In the genomic region with DNA sequence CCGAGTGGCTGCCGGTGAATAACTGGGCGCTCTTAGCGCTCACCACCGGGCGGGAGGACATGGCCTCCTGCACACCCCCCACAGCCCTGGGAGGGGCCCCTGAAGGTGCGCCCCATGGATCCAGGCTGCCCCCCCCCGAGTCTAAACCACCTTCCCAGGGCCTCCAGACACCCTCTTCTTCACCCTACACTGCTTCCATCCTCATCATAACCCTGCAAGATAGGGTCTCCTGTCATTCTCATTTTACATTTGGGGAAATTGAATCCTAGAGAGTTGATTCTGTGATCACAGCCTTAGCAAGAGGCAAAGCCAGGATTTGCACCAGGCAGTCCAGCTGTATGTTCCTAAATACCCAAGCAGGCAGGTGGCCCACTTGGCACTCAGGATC, we compare ENCODE assay signal across 16 cellular contexts.
DNase-seq lines count a peak whose midpoint lies in the region; ATAC-seq and TF ChIP-seq lines count a peak whose summit lies in the region.
"Had no signal": no experiment of that assay in that cellular context is flagged by ENCODE, and none has a peak within 500 bp of the region (broad histone marks: within the 10 kb centered on the region; RNA-seq: fewer than 3 reads in every experiment).

No MANE protein-coding gene starts in this region.

- H3K36me3 ChIP-seq in CD8-positive, alpha-beta memory T cell (ENCODE audit: insufficient read depth, low read length), result no peaks in the 10 kb centered on the region
- peaks cover 3 to 17% (median 5%) of the 10 kb centered on the region in 4 donors for H3K36me3 ChIP-seq in sigmoid colon
- H3K36me3 ChIP-seq: SJCRH30 had no signal

- no peaks in the 10 kb centered on the region for H3K9me3 Mint-ChIP-seq in CD8-positive, alpha-beta memory T cell
- H3K9me3 Mint-ChIP-seq in effector memory CD8-positive, alpha-beta T cell, result no peaks in the 10 kb centered on the region
- H3K9me3 Mint-ChIP-seq: activated T-helper 1 cell treated with anti-CD3 and anti-CD28 coated beads, Interleukin-12 subunit alpha, Interleukin-12 subunit beta, Interleukin-2, Interleukin-4 antibody, amounts not matched to agents 30 ng/mL and 10 ng/mL and 1 ng/mL, durations not matched to agents 14 hours and 24 hours and 36 hours had no signal

- POLR2A ChIA-PET in CD8-positive, alpha-beta memory T cell (lab: Charles Lee), result no interaction called here

- H3K27me3 ChIP-seq in CD8-positive, alpha-beta memory T cell (ENCODE audit: insufficient read depth, low read length, poor library complexity, severe bottlenecking), result no peaks in the 10 kb centered on the region
- H3K27me3 ChIP-seq in sigmoid colon, result no peaks in the 10 kb centered on the region
- H3K27me3 ChIP-seq: gastroesophageal sphincter, SJCRH30, tibial artery had no signal

- TF ChIP-seq POLR2A in sigmoid colon (IDR thresholded peaks at IDR 0.05), result no peak

- no peaks in the 10 kb centered on the region for H3K9me3 ChIP-seq in CD8-positive, alpha-beta memory T cell (ENCODE audit: low read length)
- no peaks in the 10 kb centered on the region for H3K9me3 ChIP-seq in sigmoid colon
- H3K9me3 ChIP-seq: gastroesophageal sphincter, SJCRH30, tibial artery had no signal

- H3K27ac ChIP-seq in CD8-positive, alpha-beta memory T cell (ENCODE audit: low read depth, low read length), result no peak overlapping the region
- H3K27ac ChIP-seq in sigmoid colon, result no peak overlapping the region
- H3K27ac ChIP-seq: SJCRH30, tibial artery had no signal

- intact Hi-C loops in sigmoid colon (cut with DNase I), result loop anchor here (10.0 kb wide), 1 partner anchor 345 kb away; no protein-coding TSS in a partner anchor

- no peak for ATAC-seq in effector memory CD8-positive, alpha-beta T cell (replicated peaks)
- no peak for ATAC-seq in HG02973 (IDR thresholded peaks at IDR 0.05; ENCODE audit: unreplicated experiment)
- ATAC-seq in activated CD4-positive, CD25-positive, alpha-beta regulatory T cell treated with anti-CD3 and anti-CD28 coated beads, Interleukin-2, amount 50 U/mL, for 24 hours, result no peak

- CTCF ChIA-PET in CD8-positive, alpha-beta memory T cell (lab: Charles Lee), result no interaction called here

- H3K36me3 Mint-ChIP-seq in CD8-positive, alpha-beta memory T cell, result no peaks in the 10 kb centered on the region
- no peaks in the 10 kb centered on the region for H3K36me3 Mint-ChIP-seq in effector memory CD8-positive, alpha-beta T cell (ENCODE audit: insufficient read depth)

- no peak for DNase-seq in CD8-positive, alpha-beta memory T cell
- no peak for DNase-seq in LNCaP clone FGC (ENCODE audit: low read depth)
- DNase-seq in effector memory CD8-positive, alpha-beta T cell, result no peak
- DNase-seq in sigmoid colon, result no peak
- no peak for DNase-seq in globus pallidus (ENCODE audit: low spot score)
- DNase-seq in GM03348 (ENCODE audit: low spot score), result no peak
- DNase-seq: activated CD4-positive, CD25-positive, alpha-beta regulatory T cell; Calu3; NCI-H2171; NCI-H774; SJCRH30; tibial artery had no signal

- no peak overlapping the region for H3K27ac Mint-ChIP-seq in CD8-positive, alpha-beta memory T cell
- H3K27ac Mint-ChIP-seq in effector memory CD8-positive, alpha-beta T cell, result no peak overlapping the region
- H3K27ac Mint-ChIP-seq: activated T-helper 1 cell treated with anti-CD3 and anti-CD28 coated beads, Interleukin-12 subunit alpha, Interleukin-12 subunit beta, Interleukin-2, Interleukin-4 antibody, amounts not matched to agents 30 ng/mL and 10 ng/mL and 1 ng/mL, durations not matched to agents 14 hours and 24 hours and 36 hours had no signal

- no peaks in the 10 kb centered on the region for H3K4me1 ChIP-seq in CD8-positive, alpha-beta memory T cell (ENCODE audit: insufficient read depth, low read length)
- H3K4me1 ChIP-seq in sigmoid colon, result peaks cover 0 to 10% (median 3%) of the 10 kb centered on the region in 4 donors
- H3K4me1 ChIP-seq: SJCRH30, tibial artery had no signal

- 29 to 35% methylated on average over 8 of the region's 8 CpGs for WGBS in sigmoid colon, 2 donors

- peaks cover 10 to 18% of the 10 kb centered on the region in 2 donors for H3K27me3 Mint-ChIP-seq in CD8-positive, alpha-beta memory T cell
- peaks cover 13 to 40% of the 10 kb centered on the region in 2 donors for H3K27me3 Mint-ChIP-seq in effector memory CD8-positive, alpha-beta T cell

- H3K4me1 Mint-ChIP-seq in CD8-positive, alpha-beta memory T cell, result peaks cover 4 to 11% (median 6%) of the 10 kb centered on the region in 3 donors
- peaks cover 9 to 11% of the 10 kb centered on the region in 2 donors for H3K4me1 Mint-ChIP-seq in effector memory CD8-positive, alpha-beta T cell (ENCODE audit: low read depth in 2 of 2)

- no peak overlapping the region for H3K4me3 ChIP-seq in CD8-positive, alpha-beta memory T cell (ENCODE audit: low read length)
- H3K4me3 ChIP-seq in LNCaP clone FGC (ENCODE audit: low read depth, low read length) (peak overlapping the region; percentile 39), sigmoid colon (peak overlapping the region in 3 of 4 donors; percentile 28 to 38 (median 38))
- H3K4me3 ChIP-seq: SJCRH30 had no signal

- H3K4me3 Mint-ChIP-seq in CD8-positive, alpha-beta memory T cell, result peak overlapping the region in 4 of 7 donors; percentile 10 to 23 (median 16)
- H3K4me3 Mint-ChIP-seq in effector memory CD8-positive, alpha-beta T cell, result peak overlapping the region; percentile 49 to 53
- H3K4me3 Mint-ChIP-seq: activated T-helper 1 cell treated with anti-CD3 and anti-CD28 coated beads, Interleukin-12 subunit alpha, Interleukin-12 subunit beta, Interleukin-2, Interleukin-4 antibody, amounts not matched to agents 30 ng/mL and 10 ng/mL and 1 ng/mL, durations not matched to agents 14 hours and 24 hours and 36 hours had no signal

- TF ChIP-seq EP300 in sigmoid colon (IDR thresholded peaks at IDR 0.05), result no peak

- TF ChIP-seq CTCF in LNCaP clone FGC (IDR thresholded peaks at IDR 0.05; ENCODE audit: control insufficient read depth, extremely low read depth, insufficient read depth) (no peak), sigmoid colon (IDR thresholded peaks at IDR 0.05) (no peak)
